ENCODE assay signal across 1 cellular context in the genomic region with DNA sequence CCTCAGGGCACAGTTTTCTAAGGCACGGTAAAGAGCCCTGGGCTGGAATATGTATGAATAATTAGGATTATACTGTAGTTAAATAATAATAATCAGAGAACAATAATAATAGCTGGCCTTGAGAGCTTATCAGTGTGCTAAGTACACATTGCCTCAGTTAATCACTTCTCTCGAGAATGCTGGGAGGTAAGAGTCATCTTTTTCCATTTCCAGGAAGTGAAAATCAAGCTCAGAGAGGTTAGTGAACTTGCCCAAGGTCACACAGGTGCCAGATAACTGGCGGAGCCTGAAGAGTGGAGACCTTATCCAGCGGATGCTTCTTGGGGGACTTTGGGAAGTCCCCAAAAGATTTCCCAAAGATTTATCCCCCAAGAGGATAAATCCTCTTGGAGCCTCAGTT.
TF ChIP-seq lines count a peak whose summit lies in the region.

No MANE protein-coding gene starts in this region.

TF ChIP-seq in K562, 482 proteins besides CTCF, POLR2A, EP300 and RAD21 (continued from another document):
- TF ChIP-seq ZFP36 (IDR thresholded peaks at IDR 0.05; ENCODE audit: low read depth, low read length, partially characterized antibody), result peak; percentile 60
